In the genomic region with DNA sequence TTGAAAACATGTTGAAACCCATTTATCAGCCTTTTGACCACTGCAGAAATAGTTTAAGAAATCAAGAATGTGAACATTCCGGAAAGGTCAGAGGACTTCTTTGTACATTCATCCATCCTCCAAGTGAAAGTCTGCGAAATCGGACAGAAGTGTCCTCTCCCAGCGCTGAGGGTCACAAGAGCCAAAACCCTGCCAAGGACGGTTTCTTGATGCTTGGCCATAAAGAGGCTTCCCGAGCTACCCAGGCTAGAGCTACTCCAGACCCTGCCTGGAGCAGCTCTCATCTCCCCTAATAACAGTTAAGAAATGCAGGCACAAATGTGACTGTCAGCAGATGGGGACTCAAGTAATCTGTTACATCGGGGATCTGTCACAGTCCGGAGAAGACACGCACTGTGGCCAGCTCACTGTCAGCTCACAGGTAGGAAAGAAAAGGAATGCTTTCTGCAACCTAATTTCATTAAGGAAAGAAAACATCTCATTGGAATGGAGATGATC, we compare ENCODE assay signal across 2 cellular contexts.
TF ChIP-seq lines count a peak whose summit lies in the region.

No MANE protein-coding gene starts in this region.

TF ChIP-seq in GM23338, 12 proteins besides CTCF, POLR2A, EP300 and RAD21 (continued from another document):
- TF ChIP-seq, protein P1, sequence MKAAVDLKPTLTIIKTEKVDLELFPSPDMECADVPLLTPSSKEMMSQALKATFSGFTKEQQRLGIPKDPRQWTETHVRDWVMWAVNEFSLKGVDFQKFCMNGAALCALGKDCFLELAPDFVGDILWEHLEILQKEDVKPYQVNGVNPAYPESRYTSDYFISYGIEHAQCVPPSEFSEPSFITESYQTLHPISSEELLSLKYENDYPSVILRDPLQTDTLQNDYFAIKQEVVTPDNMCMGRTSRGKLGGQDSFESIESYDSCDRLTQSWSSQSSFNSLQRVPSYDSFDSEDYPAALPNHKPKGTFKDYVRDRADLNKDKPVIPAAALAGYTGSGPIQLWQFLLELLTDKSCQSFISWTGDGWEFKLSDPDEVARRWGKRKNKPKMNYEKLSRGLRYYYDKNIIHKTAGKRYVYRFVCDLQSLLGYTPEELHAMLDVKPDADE (IDR thresholded peaks at IDR 0.05): no peak
- no peak for TF ChIP-seq CREB1 (CRISPR knock-in tag; IDR thresholded peaks at IDR 0.05; ENCODE audit: low read depth)
- TF ChIP-seq EZH2 (IDR thresholded peaks at IDR 0.05; ENCODE audit: low read depth, unreplicated experiment): no peak
- no peak for TF ChIP-seq ZNF331 (CRISPR knock-in tag; IDR thresholded peaks at IDR 0.05; ENCODE audit: low read depth)
- TF ChIP-seq JUNB (IDR thresholded peaks at IDR 0.05; ENCODE audit: unreplicated experiment): no peak
- no peak for TF ChIP-seq STAT1 (IDR thresholded peaks at IDR 0.05; ENCODE audit: unreplicated experiment)
- no peak for TF ChIP-seq EZH2phosphoT487 (IDR thresholded peaks at IDR 0.05; ENCODE audit: unreplicated experiment)
- TF ChIP-seq, protein P2, sequence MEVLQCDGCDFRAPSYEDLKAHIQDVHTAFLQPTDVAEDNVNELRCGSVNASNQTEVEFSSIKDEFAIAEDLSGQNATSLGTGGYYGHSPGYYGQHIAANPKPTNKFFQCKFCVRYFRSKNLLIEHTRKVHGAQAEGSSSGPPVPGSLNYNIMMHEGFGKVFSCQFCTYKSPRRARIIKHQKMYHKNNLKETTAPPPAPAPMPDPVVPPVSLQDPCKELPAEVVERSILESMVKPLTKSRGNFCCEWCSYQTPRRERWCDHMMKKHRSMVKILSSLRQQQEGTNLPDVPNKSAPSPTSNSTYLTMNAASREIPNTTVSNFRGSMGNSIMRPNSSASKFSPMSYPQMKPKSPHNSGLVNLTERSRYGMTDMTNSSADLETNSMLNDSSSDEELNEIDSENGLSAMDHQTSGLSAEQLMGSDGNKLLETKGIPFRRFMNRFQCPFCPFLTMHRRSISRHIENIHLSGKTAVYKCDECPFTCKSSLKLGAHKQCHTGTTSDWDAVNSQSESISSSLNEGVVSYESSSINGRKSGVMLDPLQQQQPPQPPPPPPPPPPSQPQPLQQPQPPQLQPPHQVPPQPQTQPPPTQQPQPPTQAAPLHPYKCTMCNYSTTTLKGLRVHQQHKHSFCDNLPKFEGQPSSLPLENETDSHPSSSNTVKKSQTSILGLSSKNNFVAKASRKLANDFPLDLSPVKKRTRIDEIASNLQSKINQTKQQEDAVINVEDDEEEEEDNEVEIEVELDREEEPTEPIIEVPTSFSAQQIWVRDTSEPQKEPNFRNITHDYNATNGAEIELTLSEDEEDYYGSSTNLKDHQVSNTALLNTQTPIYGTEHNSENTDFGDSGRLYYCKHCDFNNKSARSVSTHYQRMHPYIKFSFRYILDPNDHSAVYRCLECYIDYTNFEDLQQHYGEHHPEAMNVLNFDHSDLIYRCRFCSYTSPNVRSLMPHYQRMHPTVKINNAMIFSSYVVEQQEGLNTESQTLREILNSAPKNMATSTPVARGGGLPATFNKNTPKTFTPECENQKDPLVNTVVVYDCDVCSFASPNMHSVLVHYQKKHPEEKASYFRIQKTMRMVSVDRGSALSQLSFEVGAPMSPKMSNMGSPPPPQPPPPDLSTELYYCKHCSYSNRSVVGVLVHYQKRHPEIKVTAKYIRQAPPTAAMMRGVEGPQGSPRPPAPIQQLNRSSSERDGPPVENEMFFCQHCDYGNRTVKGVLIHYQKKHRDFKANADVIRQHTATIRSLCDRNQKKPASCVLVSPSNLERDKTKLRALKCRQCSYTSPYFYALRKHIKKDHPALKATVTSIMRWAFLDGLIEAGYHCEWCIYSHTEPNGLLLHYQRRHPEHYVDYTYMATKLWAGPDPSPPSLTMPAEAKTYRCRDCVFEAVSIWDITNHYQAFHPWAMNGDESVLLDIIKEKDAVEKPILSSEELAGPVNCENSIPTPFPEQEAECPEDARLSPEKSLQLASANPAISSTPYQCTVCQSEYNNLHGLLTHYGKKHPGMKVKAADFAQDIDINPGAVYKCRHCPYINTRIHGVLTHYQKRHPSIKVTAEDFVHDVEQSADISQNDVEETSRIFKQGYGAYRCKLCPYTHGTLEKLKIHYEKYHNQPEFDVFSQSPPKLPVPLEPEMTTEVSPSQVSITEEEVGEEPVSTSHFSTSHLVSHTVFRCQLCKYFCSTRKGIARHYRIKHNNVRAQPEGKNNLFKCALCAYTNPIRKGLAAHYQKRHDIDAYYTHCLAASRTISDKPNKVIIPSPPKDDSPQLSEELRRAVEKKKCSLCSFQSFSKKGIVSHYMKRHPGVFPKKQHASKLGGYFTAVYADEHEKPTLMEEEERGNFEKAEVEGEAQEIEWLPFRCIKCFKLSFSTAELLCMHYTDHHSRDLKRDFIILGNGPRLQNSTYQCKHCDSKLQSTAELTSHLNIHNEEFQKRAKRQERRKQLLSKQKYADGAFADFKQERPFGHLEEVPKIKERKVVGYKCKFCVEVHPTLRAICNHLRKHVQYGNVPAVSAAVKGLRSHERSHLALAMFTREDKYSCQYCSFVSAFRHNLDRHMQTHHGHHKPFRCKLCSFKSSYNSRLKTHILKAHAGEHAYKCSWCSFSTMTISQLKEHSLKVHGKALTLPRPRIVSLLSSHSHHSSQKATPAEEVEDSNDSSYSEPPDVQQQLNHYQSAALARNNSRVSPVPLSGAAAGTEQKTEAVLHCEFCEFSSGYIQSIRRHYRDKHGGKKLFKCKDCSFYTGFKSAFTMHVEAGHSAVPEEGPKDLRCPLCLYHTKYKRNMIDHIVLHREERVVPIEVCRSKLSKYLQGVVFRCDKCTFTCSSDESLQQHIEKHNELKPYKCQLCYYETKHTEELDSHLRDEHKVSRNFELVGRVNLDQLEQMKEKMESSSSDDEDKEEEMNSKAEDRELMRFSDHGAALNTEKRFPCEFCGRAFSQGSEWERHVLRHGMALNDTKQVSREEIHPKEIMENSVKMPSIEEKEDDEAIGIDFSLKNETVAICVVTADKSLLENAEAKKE (CRISPR knock-in tag; IDR thresholded peaks at IDR 0.05): no peak
- no peak for TF ChIP-seq ZNF114 (CRISPR knock-in tag; IDR thresholded peaks at IDR 0.05)
- TF ChIP-seq POLR2AphosphoS5 (IDR thresholded peaks at IDR 0.05; ENCODE audit: low read depth): no peak

TF ChIP-seq in SK-N-SH treated with all-trans-retinoic acid at 6 μM for 48 hours, 23 proteins besides CTCF, POLR2A, EP300 and RAD21 (continued from another document):
- TF ChIP-seq TCF4 (CRISPR knock-in tag; IDR thresholded peaks at IDR 0.05; ENCODE audit: borderline replicate concordance) (peak; percentile 61; the same call in 1 of the 2 replicates), BACH2 (CRISPR knock-in tag; IDR thresholded peaks at IDR 0.05; ENCODE audit: borderline replicate concordance) (no peak), ZNF70 (CRISPR knock-in tag; IDR thresholded peaks at IDR 0.05) (no peak), ZFP3 (CRISPR knock-in tag; IDR thresholded peaks at IDR 0.05) (no peak), ZNF565 (CRISPR knock-in tag; conservative IDR thresholded peaks at IDR 0.05; ENCODE audit: low read depth) (no peak), ZC3H10 (CRISPR knock-in tag; IDR thresholded peaks at IDR 0.05) (no peak), ISL1 (CRISPR knock-in tag; IDR thresholded peaks at IDR 0.05) (peak; percentile 78), RARB (CRISPR knock-in tag; IDR thresholded peaks at IDR 0.05) (no peak), ARNTL (CRISPR knock-in tag; IDR thresholded peaks at IDR 0.05; ENCODE audit: borderline replicate concordance, low read depth) (no peak), ZNF8 (CRISPR knock-in tag; IDR thresholded peaks at IDR 0.05) (no peak), PPARA (CRISPR knock-in tag; IDR thresholded peaks at IDR 0.05; ENCODE audit: borderline replicate concordance) (no peak), OSR1 (CRISPR knock-in tag; IDR thresholded peaks at IDR 0.05) (no peak), GLIS3 (CRISPR knock-in tag; IDR thresholded peaks at IDR 0.05) (no peak)
- TF ChIP-seq, protein P3, sequence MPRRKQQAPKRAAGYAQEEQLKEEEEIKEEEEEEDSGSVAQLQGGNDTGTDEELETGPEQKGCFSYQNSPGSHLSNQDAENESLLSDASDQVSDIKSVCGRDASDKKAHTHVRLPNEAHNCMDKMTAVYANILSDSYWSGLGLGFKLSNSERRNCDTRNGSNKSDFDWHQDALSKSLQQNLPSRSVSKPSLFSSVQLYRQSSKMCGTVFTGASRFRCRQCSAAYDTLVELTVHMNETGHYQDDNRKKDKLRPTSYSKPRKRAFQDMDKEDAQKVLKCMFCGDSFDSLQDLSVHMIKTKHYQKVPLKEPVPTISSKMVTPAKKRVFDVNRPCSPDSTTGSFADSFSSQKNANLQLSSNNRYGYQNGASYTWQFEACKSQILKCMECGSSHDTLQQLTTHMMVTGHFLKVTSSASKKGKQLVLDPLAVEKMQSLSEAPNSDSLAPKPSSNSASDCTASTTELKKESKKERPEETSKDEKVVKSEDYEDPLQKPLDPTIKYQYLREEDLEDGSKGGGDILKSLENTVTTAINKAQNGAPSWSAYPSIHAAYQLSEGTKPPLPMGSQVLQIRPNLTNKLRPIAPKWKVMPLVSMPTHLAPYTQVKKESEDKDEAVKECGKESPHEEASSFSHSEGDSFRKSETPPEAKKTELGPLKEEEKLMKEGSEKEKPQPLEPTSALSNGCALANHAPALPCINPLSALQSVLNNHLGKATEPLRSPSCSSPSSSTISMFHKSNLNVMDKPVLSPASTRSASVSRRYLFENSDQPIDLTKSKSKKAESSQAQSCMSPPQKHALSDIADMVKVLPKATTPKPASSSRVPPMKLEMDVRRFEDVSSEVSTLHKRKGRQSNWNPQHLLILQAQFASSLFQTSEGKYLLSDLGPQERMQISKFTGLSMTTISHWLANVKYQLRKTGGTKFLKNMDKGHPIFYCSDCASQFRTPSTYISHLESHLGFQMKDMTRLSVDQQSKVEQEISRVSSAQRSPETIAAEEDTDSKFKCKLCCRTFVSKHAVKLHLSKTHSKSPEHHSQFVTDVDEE (CRISPR knock-in tag; IDR thresholded peaks at IDR 0.05): peak; percentile 78; the same call in 1 of the 2 replicates
- TF ChIP-seq, protein P4, sequence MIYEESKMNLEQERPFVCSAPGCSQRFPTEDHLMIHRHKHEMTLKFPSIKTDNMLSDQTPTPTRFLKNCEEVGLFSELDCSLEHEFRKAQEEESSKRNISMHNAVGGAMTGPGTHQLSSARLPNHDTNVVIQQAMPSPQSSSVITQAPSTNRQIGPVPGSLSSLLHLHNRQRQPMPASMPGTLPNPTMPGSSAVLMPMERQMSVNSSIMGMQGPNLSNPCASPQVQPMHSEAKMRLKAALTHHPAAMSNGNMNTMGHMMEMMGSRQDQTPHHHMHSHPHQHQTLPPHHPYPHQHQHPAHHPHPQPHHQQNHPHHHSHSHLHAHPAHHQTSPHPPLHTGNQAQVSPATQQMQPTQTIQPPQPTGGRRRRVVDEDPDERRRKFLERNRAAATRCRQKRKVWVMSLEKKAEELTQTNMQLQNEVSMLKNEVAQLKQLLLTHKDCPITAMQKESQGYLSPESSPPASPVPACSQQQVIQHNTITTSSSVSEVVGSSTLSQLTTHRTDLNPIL (CRISPR knock-in tag; IDR thresholded peaks at IDR 0.05; ENCODE audit: low read depth): no peak
- TF ChIP-seq, protein P5, sequence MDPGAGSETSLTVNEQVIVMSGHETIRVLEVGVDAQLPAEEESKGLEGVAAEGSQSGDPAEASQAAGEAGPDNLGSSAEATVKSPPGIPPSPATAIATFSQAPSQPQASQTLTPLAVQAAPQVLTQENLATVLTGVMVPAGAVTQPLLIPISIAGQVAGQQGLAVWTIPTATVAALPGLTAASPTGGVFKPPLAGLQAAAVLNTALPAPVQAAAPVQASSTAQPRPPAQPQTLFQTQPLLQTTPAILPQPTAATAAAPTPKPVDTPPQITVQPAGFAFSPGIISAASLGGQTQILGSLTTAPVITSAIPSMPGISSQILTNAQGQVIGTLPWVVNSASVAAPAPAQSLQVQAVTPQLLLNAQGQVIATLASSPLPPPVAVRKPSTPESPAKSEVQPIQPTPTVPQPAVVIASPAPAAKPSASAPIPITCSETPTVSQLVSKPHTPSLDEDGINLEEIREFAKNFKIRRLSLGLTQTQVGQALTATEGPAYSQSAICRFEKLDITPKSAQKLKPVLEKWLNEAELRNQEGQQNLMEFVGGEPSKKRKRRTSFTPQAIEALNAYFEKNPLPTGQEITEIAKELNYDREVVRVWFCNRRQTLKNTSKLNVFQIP (CRISPR knock-in tag; IDR thresholded peaks at IDR 0.05; ENCODE audit: borderline replicate concordance, low read depth): peak; percentile 76; the same call in 1 of the 2 replicates
